Comparison of ENCODE assay signal across 21 cellular contexts in the genomic region with DNA sequence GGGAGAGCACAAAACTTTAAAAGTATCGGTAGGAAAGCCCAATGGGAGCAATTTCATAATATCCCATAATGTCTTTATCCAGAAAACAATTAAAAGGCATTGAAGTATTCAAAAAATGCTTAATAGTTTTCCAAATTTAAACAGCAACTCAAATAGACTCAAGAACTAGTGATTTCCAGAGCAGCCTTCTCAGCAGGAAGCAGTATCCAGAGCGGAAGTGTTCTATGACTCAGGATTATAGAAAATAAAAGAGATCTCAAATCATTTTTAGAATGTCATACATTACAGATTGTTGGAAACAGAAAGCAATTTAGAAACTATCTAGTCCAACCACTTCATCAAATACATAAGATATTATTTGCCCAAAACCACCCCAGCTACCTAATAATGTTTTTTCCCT.
"Had no signal": no experiment of that assay in that cellular context is flagged by ENCODE, and none has a peak within 500 bp of the region (broad histone marks: within the 10 kb centered on the region; RNA-seq: fewer than 3 reads in every experiment).

No MANE protein-coding gene starts in this region.

- H3K27me3 ChIP-seq: dorsolateral prefrontal cortex, heart left ventricle, neutrophil, right atrium auricular region, stomach, transverse colon had no signal

- H3K4me1 Mint-ChIP-seq: naive thymus-derived CD8-positive, alpha-beta T cell had no signal

- H3K27ac Mint-ChIP-seq: naive thymus-derived CD8-positive, alpha-beta T cell had no signal

- H3K36me3 ChIP-seq: neutrophil, right atrium auricular region, thoracic aorta, transverse colon had no signal

- H3K36me3 Mint-ChIP-seq: naive thymus-derived CD8-positive, alpha-beta T cell had no signal

- DNase-seq: dorsolateral prefrontal cortex; effector CD8-positive, alpha-beta T cell; heart left ventricle; hippocampal formation; kidney glomerular epithelial cell; mucosa of descending colon; naive thymus-derived CD8-positive, alpha-beta T cell; posterior cingulate gyrus; small intestine; stimulated activated CD4-positive, alpha-beta T cell treated with anti-CD3 and anti-CD28 coated beads, Interleukin-12 subunit alpha, Interleukin-12 subunit beta, amount 100 ng/mL, for 4 hours; stimulated activated naive CD4-positive, alpha-beta T cell; stomach; substantia nigra; transverse colon had no signal

- H3K4me3 Mint-ChIP-seq: naive thymus-derived CD8-positive, alpha-beta T cell had no signal

- ATAC-seq: esophagus mucosa; heart left ventricle; mucosa of descending colon; naive thymus-derived CD8-positive, alpha-beta T cell had no signal

- H3K4me3 ChIP-seq: coronary artery, dorsolateral prefrontal cortex, heart left ventricle, mucosa of descending colon, right atrium auricular region, stomach, thoracic aorta, transverse colon had no signal

- H3K4me1 ChIP-seq: heart left ventricle, right atrium auricular region, stomach, transverse colon had no signal

- FAIRE-seq: frontal cortex, islet of Langerhans, small intestine had no signal

- H3K9me3 ChIP-seq: heart left ventricle, mucosa of descending colon, neutrophil, right atrium auricular region, stomach, thoracic aorta, transverse colon had no signal

- H3K27ac ChIP-seq: coronary artery, dorsolateral prefrontal cortex, heart left ventricle, neutrophil, right atrium auricular region, stomach, thoracic aorta, transverse colon had no signal
